28 cellular contexts compared by ENCODE assay signal in the genomic region with DNA sequence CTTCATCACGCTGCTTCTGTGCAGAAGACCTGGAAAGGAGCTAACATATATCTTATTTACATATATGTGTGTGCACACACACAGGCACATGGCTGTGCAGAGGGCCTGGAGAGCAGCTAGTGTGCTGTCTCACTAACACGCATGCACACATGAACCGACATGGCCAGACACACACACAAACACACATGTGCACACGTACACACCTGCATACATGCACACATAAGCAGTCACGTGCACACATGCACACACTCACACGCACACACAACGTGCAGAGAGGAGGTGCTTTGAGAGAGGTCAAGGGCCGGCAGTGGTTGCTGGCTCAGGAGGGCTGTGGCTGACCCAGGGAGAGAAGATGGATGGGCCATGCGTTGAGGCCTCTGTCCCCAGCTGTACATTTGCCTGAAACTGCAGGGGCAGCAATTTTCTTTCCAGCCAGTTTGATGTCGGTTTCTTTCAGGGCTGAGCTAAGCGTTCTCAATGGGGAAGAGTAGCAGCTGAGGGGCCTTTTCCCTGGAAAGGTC.
"Had no signal": no experiment of that assay in that cellular context is flagged by ENCODE, and none has a peak within 500 bp of the region (broad histone marks: within the 10 kb centered on the region; RNA-seq: fewer than 3 reads in every experiment).

No MANE protein-coding gene starts in this region.

- H3K27me3 Mint-ChIP-seq: activated CD4-positive, alpha-beta T cell treated with anti-CD3 and anti-CD28 coated beads, Interleukin-2, amount 10 ng/mL, durations not matched to agents 24 days and 14 days had no signal

- DNase-seq: activated CD4-positive, alpha-beta T cell treated with anti-CD3 and anti-CD28 coated beads, Interleukin-2, amount 10 ng/mL, durations not matched to agents 24 days and 14 days; activated CD4-positive, alpha-beta T cell treated with anti-CD3 and anti-CD28 coated beads, Interleukin-2, amount 50 U/mL, for 4 hours; activated CD8-positive, alpha-beta T cell treated with anti-CD3 and anti-CD28 coated beads for 36 hours; activated gamma-delta T cell treated with Interleukin-2 at 50 U/mL for 16 hours; activated naive CD4-positive, alpha-beta T cell treated with anti-CD3 and anti-CD28 coated beads for 36 hours; activated T-cell treated with anti-CD3 and anti-CD28 coated beads for 4 hours; activated T-cell treated with anti-CD3 and anti-CD28 coated beads, Interleukin-2, amount 50 U/mL, for 4 hours; adrenal gland; body of pancreas; central memory CD4-positive, alpha-beta T cell; NCI-H1105; NCI-H1417 treated with DMSO at 0.1 percent for 48 hours; NCI-H187 treated with DMSO at 0.1 percent for 48 hours; NCI-H2081; NCI-H510A; NCI-H526; NCI-H748 treated with DMSO at 0.1 percent for 48 hours; NK-92 treated with Interleukin-12 subunit alpha and Interleukin-12 subunit beta, amount 100 ng/mL, for 24 hours; PC-3; Peyer's patch; SHP77; SJCRH30; T1000; WERI-Rb-1 had no signal

- H3K36me3 Mint-ChIP-seq: activated naive CD4-positive, alpha-beta T cell treated with anti-CD3 and anti-CD28 coated beads, Interleukin-2, amount 50 U/mL, for 72 hours had no signal

- H3K27me3 ChIP-seq: Peyer's patch, SJCRH30 had no signal

- H3K27ac ChIP-seq: adrenal gland, body of pancreas, Peyer's patch, RWPE1, SJCRH30, SK-N-MC, WERI-Rb-1 had no signal

- H3K4me3 ChIP-seq: adrenal gland, body of pancreas, Peyer's patch, SJCRH30, SK-N-MC had no signal

- H3K36me3 ChIP-seq: adrenal gland, Peyer's patch, SJCRH30, WERI-Rb-1 had no signal

- H3K4me1 Mint-ChIP-seq: activated CD4-positive, alpha-beta T cell treated with anti-CD3 and anti-CD28 coated beads, Interleukin-2, amount 10 ng/mL, durations not matched to agents 24 days and 14 days had no signal

- H3K4me3 Mint-ChIP-seq: activated CD4-positive, alpha-beta T cell treated with anti-CD3 and anti-CD28 coated beads, Interleukin-2, amount 10 ng/mL, durations not matched to agents 24 days and 14 days; activated CD8-positive, alpha-beta T cell treated with anti-CD3 and anti-CD28 coated beads for 36 hours; activated naive CD4-positive, alpha-beta T cell treated with anti-CD3 and anti-CD28 coated beads for 36 hours; activated T-cell treated with anti-CD3 and anti-CD28 coated beads, Interleukin-2, amount 50 U/mL, for 4 hours; activated T-helper 1 cell treated with anti-CD3 and anti-CD28 coated beads, Interleukin-12 subunit alpha, Interleukin-12 subunit beta, Interleukin-2, Interleukin-4 antibody, amounts not matched to agents 30 ng/mL and 10 ng/mL and 1 ng/mL, durations not matched to agents 14 hours and 24 hours and 36 hours had no signal

- H3K9me3 ChIP-seq: adrenal gland, body of pancreas, Peyer's patch, SJCRH30 had no signal

- H3K9me3 Mint-ChIP-seq: activated CD4-positive, alpha-beta T cell treated with anti-CD3 and anti-CD28 coated beads, Interleukin-2, amount 10 ng/mL, durations not matched to agents 24 days and 14 days; activated T-helper 1 cell treated with anti-CD3 and anti-CD28 coated beads, Interleukin-12 subunit alpha, Interleukin-12 subunit beta, Interleukin-2, Interleukin-4 antibody, amounts not matched to agents 30 ng/mL and 10 ng/mL and 1 ng/mL, durations not matched to agents 14 hours and 24 hours and 36 hours had no signal

- ATAC-seq: activated CD8-positive, alpha-beta T cell treated with anti-CD3 and anti-CD28 coated beads for 36 hours; activated naive CD4-positive, alpha-beta T cell treated with anti-CD3 and anti-CD28 coated beads, Interleukin-2, amount 50 U/mL, for 72 hours; activated T-cell treated with anti-CD3 and anti-CD28 coated beads, Interleukin-2, amount 50 U/mL, for 4 hours; body of pancreas; PC-3 had no signal

- H3K27ac Mint-ChIP-seq: activated CD4-positive, alpha-beta T cell treated with anti-CD3 and anti-CD28 coated beads, Interleukin-2, amount 10 ng/mL, durations not matched to agents 24 days and 14 days; activated CD8-positive, alpha-beta T cell treated with anti-CD3 and anti-CD28 coated beads for 36 hours; activated naive CD4-positive, alpha-beta T cell treated with anti-CD3 and anti-CD28 coated beads for 36 hours; activated naive CD4-positive, alpha-beta T cell treated with anti-CD3 and anti-CD28 coated beads, Interleukin-2, amount 50 U/mL, for 72 hours; activated T-helper 1 cell treated with anti-CD3 and anti-CD28 coated beads, Interleukin-12 subunit alpha, Interleukin-12 subunit beta, Interleukin-2, Interleukin-4 antibody, amounts not matched to agents 30 ng/mL and 10 ng/mL and 1 ng/mL, durations not matched to agents 14 hours and 24 hours and 36 hours had no signal

- H3K4me1 ChIP-seq: adrenal gland, body of pancreas, Peyer's patch had no signal
